Comparison of ENCODE assay signal across 8 cellular contexts in the genomic region with DNA sequence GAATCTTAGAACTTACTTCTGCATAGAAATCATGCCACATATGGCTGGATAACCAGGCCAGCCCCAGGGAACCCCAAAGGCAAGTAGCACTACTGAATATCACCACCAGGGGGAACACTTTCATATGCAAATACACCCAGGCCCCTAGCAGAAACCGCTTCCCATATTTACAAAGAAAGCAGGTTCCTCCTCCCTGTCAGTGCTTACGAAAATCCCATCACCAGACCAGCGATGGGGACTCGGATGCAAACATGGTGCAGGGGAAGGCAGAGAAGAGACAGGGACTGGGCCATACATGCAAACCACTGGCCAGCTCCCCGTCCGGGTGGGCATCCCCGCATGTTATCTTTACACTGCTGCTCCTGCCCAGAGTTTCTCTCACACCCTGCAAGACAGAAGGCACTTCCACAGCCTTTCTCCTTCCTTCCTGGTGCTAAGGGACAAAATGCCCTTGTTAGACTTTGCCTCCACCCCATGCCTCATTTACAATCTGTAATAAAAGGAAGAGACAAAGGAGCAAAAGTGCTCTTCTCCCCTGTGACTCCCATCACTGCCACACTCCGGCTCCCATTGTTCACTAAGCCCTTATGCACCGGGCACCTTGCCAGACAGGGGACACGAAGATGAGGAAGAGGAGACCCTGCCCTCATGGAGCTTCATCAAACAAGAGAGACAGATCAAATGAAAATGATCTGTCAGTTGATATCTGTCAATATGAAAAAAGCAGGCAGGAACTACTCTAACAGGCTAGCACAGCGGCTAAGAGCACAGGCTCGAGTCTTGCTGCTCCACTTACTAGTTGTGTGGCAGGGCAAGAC.
A peak's percentile ranks its signal among the peaks of the same experiment; 100 is the strongest.
DNase-seq lines count a peak whose midpoint lies in the region; ATAC-seq, FAIRE-seq and TF ChIP-seq lines count a peak whose summit lies in the region.

No MANE protein-coding gene starts in this region.

- in situ Hi-C loops in G401 (cut with HindIII; ENCODE audit: low sequenced_read_pairs): no loop called here

- H3K9me3 Mint-ChIP-seq in activated T-cell treated with anti-CD3 and anti-CD28 coated beads, Interleukin-2, amount 50 U/mL, for 72 hours: no peaks in the 10 kb centered on the region

- H3K27ac ChIP-seq in neutrophil: no peak overlapping the region
- H3K27ac ChIP-seq in tibial artery: no peak overlapping the region

- H3K4me3 ChIP-seq in fibroblast of the aortic adventitia (ENCODE audit: low read depth, low read length) (no peak overlapping the region), neutrophil (ENCODE audit: low read depth in 1 of 2, low read length in 1 of 2) (no peak overlapping the region), tibial artery (no peak overlapping the region)

- DNase-seq in G401 (ENCODE audit: low spot score) (peak; percentile 84), KG1 (lab: John Stamatoyannopoulos, UW) (peak; percentile 49), RCC 7860 (ENCODE audit: low spot score) (peak; percentile 12), fibroblast of the aortic adventitia (ENCODE audit: low read depth) (peak; percentile 84), tibial artery (peak in 1 of 2 donors; percentile 77)
- DNase-seq in activated T-cell treated with anti-CD3 and anti-CD28 coated beads, Interleukin-2, amount 50 U/mL, for 72 hours: peak; percentile 68 to 74

- H3K9me3 ChIP-seq in neutrophil (no peaks in the 10 kb centered on the region), tibial artery (no peaks in the 10 kb centered on the region)

- H3K4me1 Mint-ChIP-seq in activated T-cell treated with anti-CD3 and anti-CD28 coated beads, Interleukin-2, amount 50 U/mL, for 72 hours (ENCODE audit: low read depth): no peaks in the 10 kb centered on the region

- H3K27me3 ChIP-seq in neutrophil: no peaks in the 10 kb centered on the region
- H3K27me3 ChIP-seq in tibial artery: no peaks in the 10 kb centered on the region

- peaks cover 18% of the 10 kb centered on the region for H3K27me3 Mint-ChIP-seq in activated T-cell treated with anti-CD3 and anti-CD28 coated beads, Interleukin-2, amount 50 U/mL, for 72 hours (ENCODE audit: low read depth)

- TF ChIP-seq CTCF in fibroblast of the aortic adventitia (IDR thresholded peaks at IDR 0.05; ENCODE audit: insufficient read depth, low read length) (peak; percentile 93), neutrophil (IDR thresholded peaks at IDR 0.05) (peak; percentile 79), tibial artery (IDR thresholded peaks at IDR 0.05) (peak; percentile 84 to 92)

- intact Hi-C loops in tibial artery (cut with DNase I; ENCODE audit: low total_unique reads): loop anchor here (5.0 kb wide), 1 partner anchor 60 kb away; no protein-coding TSS in a partner anchor

- FAIRE-seq in RCC 7860 (lab: Jason Lieb, UNC): no peak

- no peaks in the 10 kb centered on the region for H3K4me1 ChIP-seq in neutrophil (ENCODE audit: control insufficient read depth in 1 of 2, insufficient read depth in 1 of 2, low read depth in 1 of 2, low read length in 1 of 2)
- H3K4me1 ChIP-seq in tibial artery: peaks cover 0 to 9% (median 2%) of the 10 kb centered on the region in 4 donors

- peak; percentile 91 for ATAC-seq in GM21737 (IDR thresholded peaks at IDR 0.05; ENCODE audit: unreplicated experiment)
- peak; percentile 67 to 68 for ATAC-seq in activated T-cell treated with anti-CD3 and anti-CD28 coated beads, Interleukin-2, amount 50 U/mL, for 72 hours (replicated peaks in 1 of 2)

- H3K36me3 ChIP-seq in neutrophil: no peaks in the 10 kb centered on the region
- H3K36me3 ChIP-seq in tibial artery: peaks cover 22 to 55% (median 26%) of the 10 kb centered on the region in 3 donors

- H3K27ac Mint-ChIP-seq in activated T-cell treated with anti-CD3 and anti-CD28 coated beads, Interleukin-2, amount 50 U/mL, for 72 hours: no peak overlapping the region

- H3K4me3 Mint-ChIP-seq in activated T-cell treated with anti-CD3 and anti-CD28 coated beads, Interleukin-2, amount 50 U/mL, for 72 hours: no peak overlapping the region

- no peaks in the 10 kb centered on the region for H3K36me3 Mint-ChIP-seq in activated T-cell treated with anti-CD3 and anti-CD28 coated beads, Interleukin-2, amount 50 U/mL, for 72 hours (ENCODE audit: insufficient read depth in 2 of 2)
